In genomic region chr19:8307965-8308866, GRCh38 we compare ENCODE assay signal across 1 cellular context.
TF ChIP-seq lines count a peak whose summit lies in the region.

CD320 (minus strand) TSS chr19:8308358; CDS start chr19:8308290, 68 bp downstream.

TF ChIP-seq in HepG2, 621 proteins besides CTCF, POLR2A, EP300 and RAD21 (continued from another document and continues in another):
- TF ChIP-seq ZHX2 (IDR thresholded peaks at IDR 0.05; ENCODE audit: low read depth) (no peak; the same call in 1 of the 2 replicates), ZHX2 (CRISPR knock-in tag; IDR thresholded peaks at IDR 0.05; ENCODE audit: borderline replicate concordance) (peak; percentile 93), ZNF3 (CRISPR knock-in tag; IDR thresholded peaks at IDR 0.05) (no peak), HNF4A (CRISPR knock-in tag; IDR thresholded peaks at IDR 0.05) (peak; percentile 8; the same call in 1 of the 2 replicates), FOSL1 (CRISPR knock-in tag; IDR thresholded peaks at IDR 0.05; ENCODE audit: borderline replicate concordance) (no peak), CHD2 (IDR thresholded peaks at IDR 0.05; ENCODE audit: low read depth, low read length) (peak; percentile 94), NFIC (IDR thresholded peaks at IDR 0.05; ENCODE audit: low read length) (no peak), ZNF790 (CRISPR knock-in tag; IDR thresholded peaks at IDR 0.05; ENCODE audit: borderline replicate concordance) (peak; percentile 28; the same call in 1 of the 2 replicates), ZNF7 (CRISPR knock-in tag; IDR thresholded peaks at IDR 0.05) (no peak), ZNF382 (CRISPR knock-in tag; IDR thresholded peaks at IDR 0.05; ENCODE audit: borderline replicate concordance) (no peak), ZNF768 (CRISPR knock-in tag; IDR thresholded peaks at IDR 0.05) (peak; percentile 45; the same call in 1 of the 2 replicates), DMAP1 (CRISPR knock-in tag; IDR thresholded peaks at IDR 0.05) (peak; percentile 95), ELF4 (CRISPR knock-in tag; IDR thresholded peaks at IDR 0.05; ENCODE audit: borderline replicate concordance) (peak; percentile 68; the same call in 1 of the 2 replicates), ZNF543 (CRISPR knock-in tag; IDR thresholded peaks at IDR 0.05) (peak; percentile 96), ZNF557 (CRISPR knock-in tag; IDR thresholded peaks at IDR 0.05) (peak; percentile 86; the same call in 1 of the 2 replicates), SMAD9 (CRISPR knock-in tag; IDR thresholded peaks at IDR 0.05) (no peak; the same call in 1 of the 2 replicates), TEF (CRISPR knock-in tag; IDR thresholded peaks at IDR 0.05) (peak; percentile 85; the same call in 1 of the 2 replicates), GMEB2 (CRISPR knock-in tag; IDR thresholded peaks at IDR 0.05; ENCODE audit: low read depth) (peak; percentile 22; the same call in 1 of the 2 replicates), TCF7L2 (IDR thresholded peaks at IDR 0.05; ENCODE audit: low read depth, low read length) (no peak), ZFP36L1 (CRISPR knock-in tag; IDR thresholded peaks at IDR 0.05) (peak; percentile 98; the same call in 1 of the 2 replicates), THAP11 (CRISPR knock-in tag; IDR thresholded peaks at IDR 0.05) (peak; percentile 71), BCL6 (CRISPR knock-in tag; IDR thresholded peaks at IDR 0.05) (peak; percentile 34; the same call in 1 of the 2 replicates), BORCS8-MEF2B (CRISPR knock-in tag; IDR thresholded peaks at IDR 0.05) (peak; percentile 96), ZNF670 (CRISPR knock-in tag; IDR thresholded peaks at IDR 0.05; ENCODE audit: borderline replicate concordance) (peak; percentile 84; the same call in 1 of the 2 replicates), ZNF775 (CRISPR knock-in tag; IDR thresholded peaks at IDR 0.05; ENCODE audit: borderline replicate concordance) (peak; percentile 86; the same call in 1 of the 2 replicates), GMEB1 (CRISPR knock-in tag; IDR thresholded peaks at IDR 0.05; ENCODE audit: borderline replicate concordance) (peak; percentile 88), NR3C1 (CRISPR knock-in tag; IDR thresholded peaks at IDR 0.05) (no peak), SMAD3 (CRISPR knock-in tag; IDR thresholded peaks at IDR 0.05) (no peak), RNF2 (conservative IDR thresholded peaks at IDR 0.05; ENCODE audit: low read depth) (peak; percentile 99), ZNF660 (CRISPR knock-in tag; IDR thresholded peaks at IDR 0.05; ENCODE audit: borderline replicate concordance, low read depth) (no peak), ZNF589 (CRISPR knock-in tag; conservative IDR thresholded peaks at IDR 0.05) (peak; percentile 55; the same call in 1 of the 2 replicates), FOXO4 (CRISPR knock-in tag; conservative IDR thresholded peaks at IDR 0.05) (peak; percentile 87; the same call in 1 of the 2 replicates), ZNF562 (CRISPR knock-in tag; IDR thresholded peaks at IDR 0.05; ENCODE audit: borderline replicate concordance) (no peak), GABPA (IDR thresholded peaks at IDR 0.05; ENCODE audit: low read depth, low read length) (no peak), GABPA (CRISPR knock-in tag; IDR thresholded peaks at IDR 0.05; ENCODE audit: low read depth) (no peak), PRPF4 (IDR thresholded peaks at IDR 0.05; ENCODE audit: low read depth, low read length, poor library complexity, severe bottlenecking) (no peak), TEAD2 (CRISPR knock-in tag; IDR thresholded peaks at IDR 0.05) (peak; percentile 90; the same call in 1 of the 2 replicates), ZNF883 (CRISPR knock-in tag; IDR thresholded peaks at IDR 0.05; ENCODE audit: not compliant biosample characterization) (peak; percentile 99), FOXM1 (CRISPR knock-in tag; IDR thresholded peaks at IDR 0.05) (peak; percentile 80; the same call in 1 of the 2 replicates), ZNF605 (CRISPR knock-in tag; IDR thresholded peaks at IDR 0.05) (peak; percentile 93), ZNF639 (CRISPR knock-in tag; conservative IDR thresholded peaks at IDR 0.05) (0 out of 2 replicates have a peak, but pooled peaks have one; percentile 16), TCF12 (IDR thresholded peaks at IDR 0.05) (no peak), TCF12 (CRISPR knock-in tag; IDR thresholded peaks at IDR 0.05) (peak; percentile 63; the same call in 1 of the 2 replicates), TFAP4 (IDR thresholded peaks at IDR 0.05; ENCODE audit: borderline replicate concordance, low read depth) (no peak; the same call in 1 of the 2 replicates), RNF219 (CRISPR knock-in tag; IDR thresholded peaks at IDR 0.05) (no peak; the same call in 1 of the 2 replicates), ZUFSP (CRISPR knock-in tag; IDR thresholded peaks at IDR 0.05; ENCODE audit: borderline replicate concordance) (no peak)
